11 cellular contexts compared by ENCODE assay signal in genomic region chr16:4293181-4293716, GRCh38. TPM values are rescaled to one million over a fixed set of nuclear protein-coding genes. Genes with fewer than 3 reads are reported as not detected.
A peak's percentile ranks its signal among the peaks of the same experiment; 100 is the strongest.
DNase-seq lines count a peak whose midpoint lies in the region; ATAC-seq and TF ChIP-seq lines count a peak whose summit lies in the region.
"Had no signal": no experiment of that assay in that cellular context is flagged by ENCODE, and none has a peak within 500 bp of the region (broad histone marks: within the 10 kb centered on the region; RNA-seq: fewer than 3 reads in every experiment).

No MANE protein-coding gene starts in this region.

- peaks cover 0 to 37% of the 10 kb centered on the region in 2 donors for H3K4me1 ChIP-seq in right atrium auricular region

- DNase-seq in right atrium auricular region (ENCODE audit: low spot score) (no peak), left cardiac atrium (no peak), mesothelial cell of epicardium (ENCODE audit: low spot score in 2 of 2, unreplicated experiment in 2 of 2) (no peak), DMS153 treated with DMSO at 0.1 percent for 48 hours (lab: John Stamatoyannopoulos, UW; ENCODE audit: unreplicated experiment) (no peak), T-helper 2 cell (no peak), middle frontal gyrus (ENCODE audit: extremely low spot score, low spot score) (no peak)
- DNase-seq: effector CD4-positive, alpha-beta T cell; GDM1 had no signal

- H3K4me1 Mint-ChIP-seq in mesothelial cell of epicardium: peaks cover 50% of the 10 kb centered on the region

- H3K36me3 Mint-ChIP-seq in mesothelial cell of epicardium: no peaks in the 10 kb centered on the region
- H3K36me3 Mint-ChIP-seq: activated naive CD4-positive, alpha-beta T cell treated with anti-CD3 and anti-CD28 coated beads, Interleukin-2, amount 50 U/mL, for 24 hours had no signal

- no peaks in the 10 kb centered on the region for H3K27me3 Mint-ChIP-seq in mesothelial cell of epicardium (ENCODE audit: low read depth)
- H3K27me3 Mint-ChIP-seq: activated naive CD4-positive, alpha-beta T cell treated with anti-CD3 and anti-CD28 coated beads, Interleukin-2, amount 50 U/mL, for 24 hours had no signal

- TF ChIP-seq CTCF in right atrium auricular region (IDR thresholded peaks at IDR 0.05) (no peak), mesothelial cell of epicardium (IDR thresholded peaks at IDR 0.05; ENCODE audit: unreplicated experiment) (no peak)

- ATAC-seq in left cardiac atrium: no peak

- H3K27ac Mint-ChIP-seq in mesothelial cell of epicardium: peak overlapping the region; percentile 98
- H3K27ac Mint-ChIP-seq: activated naive CD4-positive, alpha-beta T cell treated with anti-CD3 and anti-CD28 coated beads, Interleukin-2, amount 50 U/mL, for 24 hours had no signal

- no peaks in the 10 kb centered on the region for H3K27me3 ChIP-seq in right atrium auricular region
- H3K27me3 ChIP-seq: SJSA1 had no signal

- peak overlapping the region; percentile 18 for H3K4me3 Mint-ChIP-seq in mesothelial cell of epicardium
- H3K4me3 Mint-ChIP-seq: activated naive CD4-positive, alpha-beta T cell treated with anti-CD3 and anti-CD28 coated beads, Interleukin-2, amount 50 U/mL, for 24 hours had no signal

- intact Hi-C loops in left cardiac atrium (cut with DNase I): loop anchor here in 1 of 2 donors (5.0 kb wide), 1 partner anchor 34 kb away; no protein-coding TSS in a partner anchor

- no peaks in the 10 kb centered on the region for H3K9me3 Mint-ChIP-seq in mesothelial cell of epicardium
- H3K9me3 Mint-ChIP-seq: activated naive CD4-positive, alpha-beta T cell treated with anti-CD3 and anti-CD28 coated beads, Interleukin-2, amount 50 U/mL, for 24 hours had no signal

- peak overlapping the region; percentile 53 to 54 for H3K27ac ChIP-seq in right atrium auricular region
- H3K27ac ChIP-seq: neutrophil, SJSA1 had no signal

- H3K36me3 ChIP-seq in right atrium auricular region: no peaks in the 10 kb centered on the region
- H3K36me3 ChIP-seq: neutrophil, SJSA1 had no signal

- no peak overlapping the region for H3K4me3 ChIP-seq in right atrium auricular region
- H3K4me3 ChIP-seq: SJSA1 had no signal

- no peaks in the 10 kb centered on the region for H3K9me3 ChIP-seq in right atrium auricular region
- H3K9me3 ChIP-seq: neutrophil, SJSA1 had no signal

RNA-seq across cellular contexts. Expression of gene TFAP4, which starts 20.4 kb away (rescaled TPM):
- 1 to 10 TPM; 2.0 to 2.9 TPM for total RNA-seq in right atrium auricular region
- 1 to 10 TPM; 3.7 to 4.2 TPM for total RNA-seq in left cardiac atrium
- 28.8 to 33.7 TPM (median 29.5 TPM) in 3 replicates for total RNA-seq in mesothelial cell of epicardium

RNA-seq across cellular contexts. Expression of gene GLIS2, which starts 22.6 kb away (rescaled TPM):
- total RNA-seq in right atrium auricular region (10 to 100 TPM; 10.3 to 16.0 TPM), left cardiac atrium (10 to 100 TPM; 23.9 to 29.2 TPM), mesothelial cell of epicardium (78.2 to 80.3 TPM (median 79.6 TPM) in 3 replicates)

RNA-seq across cellular contexts. Expression of gene SRL, which starts 51.4 kb away (rescaled TPM):
- total RNA-seq in right atrium auricular region: 100 to 1,000 TPM; 295 to 466 TPM
- total RNA-seq in left cardiac atrium: 100 to 1,000 TPM; 302 to 359 TPM
- total RNA-seq in mesothelial cell of epicardium: 1.7 to 1.8 TPM (median 1.8 TPM) in 3 replicates

RNA-seq across cellular contexts. Expression of gene PAM16, which starts 57.9 kb away (rescaled TPM):
- total RNA-seq in right atrium auricular region (10 to 100 TPM; 54.6 to 85.7 TPM), left cardiac atrium (10 to 100 TPM; 51.0 to 64.3 TPM), mesothelial cell of epicardium (31.8 to 35.6 TPM (median 33.6 TPM) in 3 replicates)

Comparison
In these comparisons a context has a peak if more than half of its experiments do, and no peak if none do; other contexts are left out.
1. RNA of gene SRL, which starts 51.4 kb away (total RNA-seq): 295 to 466 TPM in right atrium auricular region and 302 to 359 TPM in left cardiac atrium; 1.7 to 1.8 TPM in mesothelial cell of epicardium; every median in the first group is over 100 times any median in the second.